1 cellular context compared by ENCODE assay signal in the genomic region with DNA sequence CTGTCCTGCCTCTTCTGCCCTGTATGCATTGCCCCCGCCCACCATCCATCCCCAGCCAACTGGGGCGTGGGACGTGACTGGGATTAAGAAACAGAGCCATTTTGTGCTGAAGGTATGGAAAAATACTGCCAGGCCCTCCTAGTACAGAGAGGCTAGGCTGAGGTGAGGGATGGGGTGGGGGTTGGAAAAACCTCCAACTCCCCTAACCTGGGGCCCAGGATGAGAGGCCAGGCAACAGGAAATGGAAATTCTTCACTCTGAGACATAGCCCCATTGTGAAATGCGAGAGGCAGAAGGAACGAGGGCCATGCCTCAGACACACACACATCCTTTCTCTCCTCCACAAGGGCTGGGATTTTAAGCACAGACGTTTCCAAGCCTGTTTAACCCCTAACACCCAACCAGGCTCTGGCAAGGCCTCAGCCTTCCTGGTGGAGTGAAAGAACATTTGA.
TF ChIP-seq lines count a peak whose summit lies in the region.

No MANE protein-coding gene starts in this region.

TF ChIP-seq in liver, 16 proteins besides CTCF, POLR2A, EP300 and RAD21 (continued from another document):
- TF ChIP-seq JUND (IDR thresholded peaks at IDR 0.05): no peak
- TF ChIP-seq FOXA1 (IDR thresholded peaks at IDR 0.05): no peak
- no peak for TF ChIP-seq SP1 (IDR thresholded peaks at IDR 0.05)
- TF ChIP-seq, protein P1, sequence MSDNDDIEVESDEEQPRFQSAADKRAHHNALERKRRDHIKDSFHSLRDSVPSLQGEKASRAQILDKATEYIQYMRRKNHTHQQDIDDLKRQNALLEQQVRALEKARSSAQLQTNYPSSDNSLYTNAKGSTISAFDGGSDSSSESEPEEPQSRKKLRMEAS (IDR thresholded peaks at IDR 0.05): no peak
TF ChIP-seq in liver: peak in this region for 0.
